In the genomic region with DNA sequence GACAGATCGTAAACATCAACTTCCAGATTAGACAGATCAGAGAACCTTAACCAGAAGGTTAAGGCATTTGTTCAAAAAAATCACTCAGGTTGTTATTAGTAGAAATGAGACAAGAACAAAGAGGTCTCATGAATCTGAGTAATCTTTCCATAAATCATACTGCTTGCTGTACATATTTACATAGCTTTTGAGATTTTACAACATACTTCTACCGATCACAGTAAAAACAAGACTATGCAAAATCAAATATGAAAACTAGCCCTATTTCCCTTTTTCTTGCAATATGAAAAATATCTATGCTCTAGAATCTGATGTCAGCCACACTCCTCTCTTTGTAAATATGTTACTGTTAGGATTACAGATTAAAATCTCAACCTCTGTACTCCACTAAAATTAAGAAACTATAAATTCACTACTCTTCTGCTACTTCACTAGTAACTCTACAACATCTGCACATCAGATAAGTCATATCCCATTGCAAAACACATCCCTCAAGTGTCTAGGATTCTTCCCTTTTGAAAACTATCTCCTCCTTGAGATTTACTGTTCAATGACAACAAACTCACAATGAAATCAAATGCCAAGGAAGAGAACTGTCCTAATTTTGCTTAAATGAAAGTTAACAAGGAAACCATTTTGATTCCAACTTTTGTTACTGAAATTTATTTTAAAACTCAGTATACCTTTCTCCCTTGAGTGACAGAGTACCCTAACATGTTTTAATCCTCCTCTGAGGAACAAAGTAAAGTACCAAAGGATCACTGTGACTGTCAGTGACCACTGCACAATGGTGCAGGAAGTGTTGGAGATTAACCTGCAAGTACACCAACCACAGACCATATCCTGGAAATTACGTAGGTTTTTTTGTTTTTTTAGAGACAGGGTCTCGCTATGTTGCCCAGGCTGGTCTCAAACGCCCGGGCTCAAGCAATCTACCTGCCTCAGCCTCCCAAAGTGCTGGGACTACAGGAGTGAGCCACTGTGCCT, we compare ENCODE assay signal across 10 cellular contexts. TPM values are rescaled to one million over a fixed set of nuclear protein-coding genes. Genes with fewer than 3 reads are reported as not detected.
DNase-seq lines count a peak whose midpoint lies in the region; ATAC-seq and TF ChIP-seq lines count a peak whose summit lies in the region.
"Had no signal": no experiment of that assay in that cellular context is flagged by ENCODE, and none has a peak within 500 bp of the region (broad histone marks: within the 10 kb centered on the region; RNA-seq: fewer than 3 reads in every experiment).

No MANE protein-coding gene starts in this region.

- H3K36me3 Mint-ChIP-seq in activated CD4-positive, alpha-beta T cell treated with anti-CD3 and anti-CD28 coated beads for 36 hours (ENCODE audit: low read depth): peaks cover under 1% of the 10 kb centered on the region
- H3K36me3 Mint-ChIP-seq in nephron (ENCODE audit: low read depth): peaks cover 9% of the 10 kb centered on the region

- H4K20me1 ChIP-seq in OCI-LY3 (ENCODE audit: insufficient read depth, low read length): no peaks in the 10 kb centered on the region

- no peaks in the 10 kb centered on the region for H3K27me3 Mint-ChIP-seq in activated CD4-positive, alpha-beta T cell treated with anti-CD3 and anti-CD28 coated beads for 36 hours
- no peaks in the 10 kb centered on the region for H3K27me3 Mint-ChIP-seq in nephron (ENCODE audit: low read depth)

- peak overlapping the region; percentile 62 for H3K4me3 ChIP-seq in OCI-LY3 (ENCODE audit: low read length)
- H3K4me3 ChIP-seq in WERI-Rb-1 (ENCODE audit: low read depth, low read length): no peak overlapping the region
- H3K4me3 ChIP-seq: colonic mucosa had no signal

- intact Hi-C loops in activated CD4-positive, alpha-beta T cell treated with anti-CD3 and anti-CD28 coated beads for 36 hours (cut with DNase I, micrococcal nuclease): loop anchor here (5.0 kb wide), 2 partner anchors 55 to 170 kb away; no protein-coding TSS in a partner anchor

- peak overlapping the region; percentile 92 for H3K27ac Mint-ChIP-seq in activated CD4-positive, alpha-beta T cell treated with anti-CD3 and anti-CD28 coated beads for 36 hours
- peak overlapping the region in 2 of 3 experiments; percentile 5 to 52 for H3K27ac Mint-ChIP-seq in nephron

- peaks cover 62% of the 10 kb centered on the region for H3K4me1 Mint-ChIP-seq in activated CD4-positive, alpha-beta T cell treated with anti-CD3 and anti-CD28 coated beads for 36 hours
- peaks cover 35% of the 10 kb centered on the region for H3K4me1 Mint-ChIP-seq in nephron

- no peak overlapping the region for H2AFZ ChIP-seq in OCI-LY3 (ENCODE audit: low read depth, low read length)

- peak overlapping the region; percentile 32 for H3K4me3 Mint-ChIP-seq in activated CD4-positive, alpha-beta T cell treated with anti-CD3 and anti-CD28 coated beads for 36 hours
- H3K4me3 Mint-ChIP-seq in nephron: no peak overlapping the region

- peaks cover 93% of the 10 kb centered on the region for H3K79me2 ChIP-seq in OCI-LY3 (ENCODE audit: low read length)

- H3K4me2 ChIP-seq in OCI-LY3 (ENCODE audit: low read length): peak overlapping the region; percentile 61

- no peaks in the 10 kb centered on the region for H3K27me3 ChIP-seq in OCI-LY3 (ENCODE audit: low read depth, low read length)
- no peaks in the 10 kb centered on the region for H3K27me3 ChIP-seq in WERI-Rb-1 (ENCODE audit: insufficient read depth, low read depth, severe bottlenecking)
- H3K27me3 ChIP-seq: colonic mucosa had no signal

- no peak for DNase-seq in activated CD4-positive, alpha-beta T cell treated with anti-CD3 and anti-CD28 coated beads for 36 hours
- no peak for DNase-seq in activated CD4-positive, alpha-beta T cell treated with anti-CD3 and anti-CD28 coated beads for 48 hours
- DNase-seq in DMS153 treated with DMSO at 0.1 percent for 48 hours (lab: John Stamatoyannopoulos, UW; ENCODE audit: unreplicated experiment) (no peak), WERI-Rb-1 (no peak), cerebellum (ENCODE audit: low spot score) (no peak)
- DNase-seq: colonic mucosa, midbrain had no signal

- H3K36me3 ChIP-seq in OCI-LY3 (replicated peaks; ENCODE audit: low read depth, low read length): peaks cover 18% of the 10 kb centered on the region
- no peaks in the 10 kb centered on the region for H3K36me3 ChIP-seq in WERI-Rb-1
- H3K36me3 ChIP-seq: colonic mucosa had no signal

- CTCF ChIA-PET in activated CD4-positive, alpha-beta T cell treated with anti-CD3 and anti-CD28 coated beads for 36 hours (lab: Charles Lee): no interaction called here

- H3K27ac ChIP-seq in OCI-LY3 (ENCODE audit: low read length) (peak overlapping the region; percentile 96), WERI-Rb-1 (no peak overlapping the region)
- H3K27ac ChIP-seq: colonic mucosa had no signal

- no peak for TF ChIP-seq CTCF in OCI-LY3 (IDR thresholded peaks at IDR 0.05; ENCODE audit: low read depth, low read length)
- TF ChIP-seq CTCF in nephron (IDR thresholded peaks at IDR 0.05; ENCODE audit: unreplicated experiment in 3 of 3): no peak
- TF ChIP-seq CTCF in WERI-Rb-1 (IDR thresholded peaks at IDR 0.05; ENCODE audit: low read depth, low read length): no peak

- POLR2A ChIA-PET in activated CD4-positive, alpha-beta T cell treated with anti-CD3 and anti-CD28 coated beads for 36 hours (lab: Charles Lee): no interaction called here

- H3K9me3 ChIP-seq in OCI-LY3 (ENCODE audit: insufficient read depth, low read length): no peaks in the 10 kb centered on the region
- no peaks in the 10 kb centered on the region for H3K9me3 ChIP-seq in WERI-Rb-1 (ENCODE audit: severe bottlenecking)
- H3K9me3 ChIP-seq: colonic mucosa had no signal

- H3K9ac ChIP-seq in OCI-LY3 (ENCODE audit: low read length): peak overlapping the region; percentile 64

- peak; percentile 69 for ATAC-seq in activated CD4-positive, alpha-beta T cell treated with anti-CD3 and anti-CD28 coated beads for 36 hours
- peak; percentile 49 for ATAC-seq in HG02642 (IDR thresholded peaks at IDR 0.05; ENCODE audit: poor library complexity, unreplicated experiment)

- H3K9me3 Mint-ChIP-seq in activated CD4-positive, alpha-beta T cell treated with anti-CD3 and anti-CD28 coated beads for 36 hours (ENCODE audit: low read depth): no peaks in the 10 kb centered on the region
- no peaks in the 10 kb centered on the region for H3K9me3 Mint-ChIP-seq in nephron

- peaks cover 72% of the 10 kb centered on the region for H3K4me1 ChIP-seq in OCI-LY3 (ENCODE audit: low read length)

RNA-seq across cellular contexts. Expression of a gene that starts 12.8 kb away (rescaled TPM):
- total RNA-seq in activated CD4-positive, alpha-beta T cell treated with anti-CD3 and anti-CD28 coated beads for 36 hours: 10 to 100 TPM; 40.0 to 52.9 TPM
- 39.7 TPM for total RNA-seq in cerebellum
